ENCODE assay signal across 15 cellular contexts in the genomic region with DNA sequence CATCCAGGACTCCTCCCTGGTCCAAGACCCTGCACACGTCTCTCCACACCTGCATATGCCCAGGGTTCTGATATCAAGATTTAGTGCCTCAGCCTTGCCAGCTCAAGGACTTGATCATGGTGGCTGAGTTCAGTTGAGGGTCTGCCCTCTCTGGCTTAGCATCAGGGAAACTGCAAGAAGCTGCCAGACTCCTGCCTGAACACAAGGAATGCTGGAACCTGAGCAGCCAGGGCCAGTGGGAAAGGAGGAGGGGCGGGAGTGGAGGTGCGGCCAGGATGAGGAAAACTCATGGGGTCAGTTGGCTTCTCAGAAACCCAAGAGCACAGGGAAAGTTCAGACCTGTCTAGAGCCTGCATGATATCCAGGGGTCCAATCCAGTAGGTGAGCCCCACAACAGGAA.
DNase-seq lines count a peak whose midpoint lies in the region; FAIRE-seq and TF ChIP-seq lines count a peak whose summit lies in the region.
"Had no signal": no experiment of that assay in that cellular context is flagged by ENCODE, and none has a peak within 500 bp of the region (broad histone marks: within the 10 kb centered on the region; RNA-seq: fewer than 3 reads in every experiment).

No MANE protein-coding gene starts in this region.

- H4K20me1 ChIP-seq in H9 (ENCODE audit: control insufficient read depth, insufficient read depth, insufficient read length) (no peaks in the 10 kb centered on the region), H1 (replicated peaks in 1 of 2; ENCODE audit: control insufficient read depth in 1 of 2, insufficient read depth in 2 of 2, low read length in 2 of 2) (peaks cover 0 to 8% of the 10 kb centered on the region in 2 experiments)

- H2BK20ac ChIP-seq in H9 (ENCODE audit: low read depth, low read length, poor library complexity, severe bottlenecking), result no peak overlapping the region
- H2BK20ac ChIP-seq in H1 (ENCODE audit: low read length), result no peak overlapping the region

- no peak overlapping the region for H3K9ac ChIP-seq in H9 (ENCODE audit: extremely low read depth, insufficient read length, low read length)
- no peak overlapping the region for H3K9ac ChIP-seq in H1 (replicated peaks in 1 of 4; ENCODE audit: extremely low read depth in 1 of 4, low read depth in 3 of 4, low read length in 3 of 4)
- no peak overlapping the region for H3K9ac ChIP-seq in mesendoderm (ENCODE audit: low read length)
- no peak overlapping the region for H3K9ac ChIP-seq in skeletal muscle tissue (ENCODE audit: low read depth in 1 of 3, low read length in 3 of 3)

- no peak overlapping the region for H3K4me2 ChIP-seq in H9 (ENCODE audit: insufficient read depth, insufficient read length, low read length)
- H3K4me2 ChIP-seq in H1 (ENCODE audit: insufficient read depth in 1 of 2, low read depth in 2 of 2, low read length in 2 of 2), result no peak overlapping the region
- no peak overlapping the region for H3K4me2 ChIP-seq in mesendoderm (ENCODE audit: low read length)
- H3K4me2 ChIP-seq: A549 had no signal

- H3K4me1 Mint-ChIP-seq in H9, result peaks cover 20 to 33% of the 10 kb centered on the region in 2 experiments
- H3K4me1 Mint-ChIP-seq: CD4-positive, alpha-beta memory T cell had no signal

- no peak for TF ChIP-seq CTCF in H9 (conservative IDR thresholded peaks at IDR 0.05)
- no peak for TF ChIP-seq CTCF in H1 (IDR thresholded peaks at IDR 0.05; ENCODE audit: control extremely low read depth in 1 of 3, insufficient read depth in 1 of 3, low read depth in 1 of 3, low read length in 3 of 3)
- no peak for TF ChIP-seq CTCF in dorsolateral prefrontal cortex (IDR thresholded peaks at IDR 0.05 in 54 of 56, conservative IDR thresholded peaks at IDR 0.05 in 2 of 56; ENCODE audit: low read depth in 1 of 56, partially characterized antibody in 56 of 56)

- H2AFZ ChIP-seq in H9 (ENCODE audit: low read length) (no peak overlapping the region), H1 (ENCODE audit: low read length) (no peak overlapping the region)

- H3K9me3 Mint-ChIP-seq in H9, result no peaks in the 10 kb centered on the region

- H2BK12ac ChIP-seq in H9 (ENCODE audit: insufficient read length, low read depth, low read length) (no peak overlapping the region), H1 (ENCODE audit: low read depth, low read length) (no peak overlapping the region)

- H3K79me1 ChIP-seq in H9 (ENCODE audit: insufficient read depth, low read depth, low read length, poor library complexity, severe bottlenecking), result no peaks in the 10 kb centered on the region
- H3K79me1 ChIP-seq in H1 (ENCODE audit: low read depth, low read length), result no peaks in the 10 kb centered on the region
- no peaks in the 10 kb centered on the region for H3K79me1 ChIP-seq in mesendoderm (ENCODE audit: low read length)

- H4K8ac ChIP-seq in H9 (replicated peaks; ENCODE audit: insufficient read length, low read depth, low read length), result no peak overlapping the region
- no peak overlapping the region for H4K8ac ChIP-seq in H1 (ENCODE audit: extremely low read depth, insufficient read depth, low read length)
- H4K8ac ChIP-seq in mesendoderm (ENCODE audit: low read depth, low read length), result no peak overlapping the region

- H3K4me1 ChIP-seq in H9 (ENCODE audit: insufficient read depth, low read length) (no peaks in the 10 kb centered on the region), H1 (replicated peaks in 1 of 4; ENCODE audit: control insufficient read depth in 3 of 4, insufficient read depth in 4 of 4, low read length in 3 of 4) (peaks cover 5 to 11% (median 7%) of the 10 kb centered on the region in 4 experiments; a peak in 5 of 7 replicates), mesendoderm (ENCODE audit: control insufficient read depth, low read depth, low read length) (peaks cover 2% of the 10 kb centered on the region), skeletal muscle tissue (ENCODE audit: control insufficient read depth in 3 of 3, insufficient read depth in 3 of 3, low read length in 3 of 3) (peaks cover 0 to 3% (median 3%) of the 10 kb centered on the region in 3 donors)
- H3K4me1 ChIP-seq: A549, HAP-1 had no signal

- DNase-seq in H9 (peak; percentile 41), H1 (ENCODE audit: low read depth in 1 of 2, low spot score in 2 of 2) (no peak), mesendoderm (peak; percentile 40), NCI-H2196 treated with DMSO at 0.1 percent for 48 hours (lab: John Stamatoyannopoulos, UW; ENCODE audit: unreplicated experiment) (no peak), dorsolateral prefrontal cortex (no peak), globus pallidus (ENCODE audit: low spot score) (no peak)
- DNase-seq: BE2C; CD4-positive, alpha-beta memory T cell; DMS79 had no signal

- H3K4ac ChIP-seq in H9 (ENCODE audit: low read depth, low read length), result no peak overlapping the region
- no peak overlapping the region for H3K4ac ChIP-seq in H1 (replicated peaks; ENCODE audit: insufficient read length, low read depth, low read length)
- H3K4ac ChIP-seq in mesendoderm (ENCODE audit: low read depth, low read length), result no peak overlapping the region

- H3K36me3 Mint-ChIP-seq in H9 (ENCODE audit: insufficient read depth in 1 of 3, low read depth in 3 of 3), result peaks cover 0 to 4% (median 0%) of the 10 kb centered on the region in 3 experiments; a peak in 2 of 7 replicates
- H3K36me3 Mint-ChIP-seq: CD4-positive, alpha-beta memory T cell had no signal

- no CpG with 5 or more reads among the region's 3 CpGs for WGBS in H9 (ENCODE audit: extremely low coverage, insufficient read length, low lambda C conversion rate)
- WGBS in H1 (ENCODE audit: extremely low coverage in 1 of 2, insufficient coverage in 1 of 2, insufficient read length in 1 of 2, insufficient replicate concordance in 2 of 2, low coverage in 1 of 2, low lambda C conversion rate in 2 of 2, missing lambda C conversion rate in 1 of 2), 2 experiments, result 70% methylated on average over 3 of the region's 3 CpGs; no CpG with 5 or more reads in 1 of the 2 experiments
- no CpG with 5 or more reads among the region's 3 CpGs for WGBS in mesendoderm (ENCODE audit: extremely low coverage, insufficient coverage, low lambda C conversion rate)

- H3K27ac ChIP-seq in H9 (ENCODE audit: insufficient read length, low read depth, low read length), result no peak overlapping the region
- H3K27ac ChIP-seq in H1 (ENCODE audit: low read depth, low read length), result no peak overlapping the region
- no peak overlapping the region for H3K27ac ChIP-seq in mesendoderm (ENCODE audit: low read depth, low read length)
- H3K27ac ChIP-seq in skeletal muscle tissue (ENCODE audit: low read depth, low read length), result peak overlapping the region; percentile 29
- no peak overlapping the region for H3K27ac ChIP-seq in dorsolateral prefrontal cortex
- H3K27ac ChIP-seq: A549, C4-2B had no signal

- CTCF ChIA-PET in H1 (lab: Charles Lee; ENCODE audit: partially characterized antibody), result interaction anchor here (0.8 to 16.0 kb wide), 4 partner anchors 10 to 236 kb away, joined by 3 to 162 read pairs (median 4); no protein-coding TSS in a partner anchor

- H3K18ac ChIP-seq in H9 (ENCODE audit: insufficient read length, low read depth, low read length) (no peak overlapping the region), H1 (ENCODE audit: extremely low read depth, low read length) (no peak overlapping the region), mesendoderm (ENCODE audit: low read length) (no peak overlapping the region)

- H3K9me3 ChIP-seq in H9 (ENCODE audit: control insufficient read depth, low read depth, low read length) (no peaks in the 10 kb centered on the region), H1 (ENCODE audit: insufficient read depth in 2 of 2, low read depth in 1 of 2, low read length in 1 of 2) (no peaks in the 10 kb centered on the region), skeletal muscle tissue (ENCODE audit: control insufficient read depth in 3 of 3, low read length in 3 of 3) (peaks cover 0 to 3% (median 0%) of the 10 kb centered on the region in 3 donors)
- H3K9me3 ChIP-seq: A549, BE2C, HAP-1 had no signal

- TF ChIP-seq POLR2A in H1 (IDR thresholded peaks at IDR 0.05; ENCODE audit: control extremely low read depth in 1 of 2, low read depth in 2 of 2, low read length in 2 of 2), result no peak

- H3K14ac ChIP-seq in H9 (ENCODE audit: insufficient read depth, low read length) (no peak overlapping the region; the same call in 1 of the 2 replicates), H1 (ENCODE audit: insufficient read length) (no peak overlapping the region)

- no peak overlapping the region for H3K4me3 ChIP-seq in H1 (ENCODE audit: extremely low read depth in 1 of 4, insufficient read depth in 2 of 4, low read depth in 3 of 4, low read length in 4 of 4)
- no peak overlapping the region for H3K4me3 ChIP-seq in mesendoderm (ENCODE audit: low read length)
- H3K4me3 ChIP-seq in skeletal muscle tissue (ENCODE audit: low read length in 3 of 3), result no peak overlapping the region
- no peak overlapping the region for H3K4me3 ChIP-seq in dorsolateral prefrontal cortex
- H3K4me3 ChIP-seq: A549, GM12878, HAP-1 had no signal

- no peak for TF ChIP-seq RAD21 in H1 (IDR thresholded peaks at IDR 0.05 in 1 of 2, conservative IDR thresholded peaks at IDR 0.05 in 1 of 2; ENCODE audit: low read depth in 2 of 2, low read length in 2 of 2)

- H3K23ac ChIP-seq in H9 (ENCODE audit: insufficient read length, low read depth, low read length), result no peak overlapping the region
- no peak overlapping the region for H3K23ac ChIP-seq in H1 (ENCODE audit: insufficient read length)
- H3K23ac ChIP-seq in mesendoderm (ENCODE audit: low read length), result no peak overlapping the region

- TF ChIP-seq EP300 in H1 (IDR thresholded peaks at IDR 0.05; ENCODE audit: borderline replicate concordance in 1 of 2, low read depth in 2 of 2, low read length in 2 of 2), result no peak

- no peaks in the 10 kb centered on the region for H3K23me2 ChIP-seq in H9 (ENCODE audit: insufficient read length, low read depth, low read length, poor library complexity, severe bottlenecking)
- no peaks in the 10 kb centered on the region for H3K23me2 ChIP-seq in H1 (ENCODE audit: low read depth, low read length)

- H3K79me2 ChIP-seq in H9 (ENCODE audit: insufficient read depth, low read length) (no peaks in the 10 kb centered on the region), H1 (ENCODE audit: control insufficient read depth in 1 of 2, insufficient read depth in 2 of 2, low read length in 2 of 2) (no peaks in the 10 kb centered on the region), mesendoderm (ENCODE audit: control insufficient read depth, insufficient read depth, low read length) (no peaks in the 10 kb centered on the region)

- H2AK5ac ChIP-seq in H9 (ENCODE audit: insufficient read length, low read length), result no peak overlapping the region
- H2AK5ac ChIP-seq in H1 (ENCODE audit: low read depth, low read length), result peak overlapping the region; percentile 31; the same call in 1 of the 2 replicates
- H2AK5ac ChIP-seq in mesendoderm (ENCODE audit: low read length), result no peak overlapping the region

- H3K56ac ChIP-seq in H9 (ENCODE audit: insufficient read length, low read depth, low read length) (no peak overlapping the region), H1 (replicated peaks; ENCODE audit: insufficient read length, low read depth, low read length) (no peak overlapping the region), mesendoderm (ENCODE audit: low read length) (no peak overlapping the region)

- H3K4me3 Mint-ChIP-seq in H9, result no peak overlapping the region
- H3K4me3 Mint-ChIP-seq: CD4-positive, alpha-beta memory T cell had no signal

- FAIRE-seq in H1 (lab: Jason Lieb, UNC), result no peak
- FAIRE-seq: A549, GM12878, GM18507 had no signal

- H2BK120ac ChIP-seq in H9 (ENCODE audit: low read depth, low read length, poor library complexity, severe bottlenecking), result no peak overlapping the region
- H2BK120ac ChIP-seq in H1 (replicated peaks; ENCODE audit: low read depth, low read length), result no peak overlapping the region
- H2BK120ac ChIP-seq in mesendoderm (ENCODE audit: low read depth, low read length), result no peak overlapping the region

- no peak overlapping the region for H2BK5ac ChIP-seq in H9 (ENCODE audit: insufficient read length, low read length)
- H2BK5ac ChIP-seq in H1 (ENCODE audit: low read depth, low read length), result no peak overlapping the region
- no peak overlapping the region for H2BK5ac ChIP-seq in mesendoderm (ENCODE audit: low read length)

- peaks cover 3% of the 10 kb centered on the region for H3K27me3 Mint-ChIP-seq in H9 (ENCODE audit: low read depth)

- H4K5ac ChIP-seq in H9 (ENCODE audit: insufficient read length, low read depth, low read length), result no peak overlapping the region
- no peak overlapping the region for H4K5ac ChIP-seq in H1 (ENCODE audit: insufficient read length, low read depth, low read length)
- no peak overlapping the region for H4K5ac ChIP-seq in mesendoderm (ENCODE audit: low read length)

- H3K27me3 ChIP-seq in H9 (ENCODE audit: insufficient read depth, low read length) (no peaks in the 10 kb centered on the region), H1 (replicated peaks in 1 of 4; ENCODE audit: control insufficient read depth in 3 of 4, extremely low read depth in 1 of 4, insufficient read depth in 3 of 4, low read length in 3 of 4) (no peaks in the 10 kb centered on the region; a peak in 1 of 7 replicates), mesendoderm (ENCODE audit: insufficient read depth, low read length, poor library complexity) (no peaks in the 10 kb centered on the region), skeletal muscle tissue (ENCODE audit: control insufficient read depth in 3 of 3, insufficient read depth in 3 of 3, low read length in 3 of 3) (peaks cover 3 to 12% (median 5%) of the 10 kb centered on the region in 3 donors), dorsolateral prefrontal cortex (peaks cover 0 to 6% (median 0%) of the 10 kb centered on the region in 45 donors)
- H3K27me3 ChIP-seq: BE2C had no signal

- intact Hi-C loops in dorsolateral prefrontal cortex (cut with DNase I), result loop anchor here in 1 of 2 donors (5.0 kb wide), 1 partner anchor 904 kb away; no protein-coding TSS in a partner anchor

- H3K36me3 ChIP-seq in H1 (ENCODE audit: control insufficient read depth in 2 of 4, insufficient read depth in 4 of 4, low read length in 3 of 4), result no peaks in the 10 kb centered on the region
- H3K36me3 ChIP-seq in mesendoderm (ENCODE audit: control insufficient read depth, insufficient read depth, low read length), result no peaks in the 10 kb centered on the region
- no peaks in the 10 kb centered on the region for H3K36me3 ChIP-seq in skeletal muscle tissue (ENCODE audit: control insufficient read depth in 3 of 3, insufficient read depth in 3 of 3, low read length in 3 of 3)
- H3K36me3 ChIP-seq: BE2C, HAP-1 had no signal

- H3K27ac Mint-ChIP-seq in H9, result no peak overlapping the region
- H3K27ac Mint-ChIP-seq: CD4-positive, alpha-beta memory T cell had no signal

- no peak overlapping the region for H3T11ph ChIP-seq in H9 (ENCODE audit: low read length)

- POLR2A ChIA-PET in H1 (lab: Charles Lee; ENCODE audit: partially characterized antibody), result no interaction called here

- H2BK15ac ChIP-seq in H9 (ENCODE audit: low read depth, low read length) (no peak overlapping the region), H1 (ENCODE audit: low read length) (no peak overlapping the region), mesendoderm (replicated peaks; ENCODE audit: low read depth) (no peak overlapping the region)

- no peak overlapping the region for H4K91ac ChIP-seq in H9 (ENCODE audit: insufficient read length, low read depth, low read length)
- no peak overlapping the region for H4K91ac ChIP-seq in H1 (replicated peaks; ENCODE audit: insufficient read length, low read length)

Comparison
In these comparisons a context has a peak if more than half of its experiments do, and no peak if none do; other contexts are left out.
1. DNase-seq: peak in H9 (single experiment) and mesendoderm (single experiment); none in H1 (0 of 2), NCI-H2196 treated with DMSO at 0.1 percent for 48 hours (single experiment), dorsolateral prefrontal cortex (0 of 10) and globus pallidus (single experiment).